Comparison of ENCODE assay signal across 8 cellular contexts in genomic region chr2:105744091-105744908, GRCh38. TPM values are rescaled to one million over a fixed set of nuclear protein-coding genes. Genes with fewer than 3 reads are reported as not detected.
DNase-seq lines count a peak whose midpoint lies in the region; ATAC-seq and TF ChIP-seq lines count a peak whose summit lies in the region.

No MANE protein-coding gene starts in this region.

- H3K4me3 ChIP-seq in epithelial cell of proximal tubule (ENCODE audit: low read depth, low read length) (peak overlapping the region; percentile 51), mucosa of rectum (ENCODE audit: low read length in 2 of 2) (peak overlapping the region; percentile 56 to 71), testis (peak overlapping the region; percentile 58 to 72)

- TF ChIP-seq CTCF in epithelial cell of proximal tubule (conservative IDR thresholded peaks at IDR 0.05; ENCODE audit: low read depth, low read length) (no peak), testis (IDR thresholded peaks at IDR 0.05) (no peak)

- H3K4me1 ChIP-seq in mucosa of rectum (ENCODE audit: control insufficient read depth in 2 of 2, insufficient read depth in 2 of 2, low read length in 2 of 2) (peaks cover 15 to 29% of the 10 kb centered on the region in 2 donors), testis (peaks cover 25% of the 10 kb centered on the region)

- H3K27ac ChIP-seq in mucosa of rectum (ENCODE audit: low read depth in 2 of 2, low read length in 2 of 2) (peak overlapping the region; percentile 58 to 71), testis (peak overlapping the region; percentile 28 to 92)

- peak overlapping the region; percentile 59 to 61 for H3K9ac ChIP-seq in mucosa of rectum (ENCODE audit: low read depth in 1 of 2, low read length in 2 of 2)

- H3K9me3 ChIP-seq in mucosa of rectum (ENCODE audit: control insufficient read depth in 2 of 2, low read length in 2 of 2) (no peaks in the 10 kb centered on the region), testis (no peaks in the 10 kb centered on the region)

- DNase-seq in AG08395 (ENCODE audit: low spot score) (peak; percentile 84), NCI-H345 treated with DMSO at 0.1 percent for 48 hours (lab: John Stamatoyannopoulos, UW; ENCODE audit: unreplicated experiment) (peak; percentile 26), activated T-cell treated with anti-CD3 and anti-CD28 coated beads for 4 hours (peak; percentile 50), epithelial cell of proximal tubule (ENCODE audit: low read depth) (no peak), testis (peak; percentile 67)

- ATAC-seq in GM18519 (IDR thresholded peaks at IDR 0.05; ENCODE audit: low FRiP score, unreplicated experiment) = peak; percentile 52
- peak; percentile 68 for ATAC-seq in HG02973 (IDR thresholded peaks at IDR 0.05; ENCODE audit: unreplicated experiment)

- H3K36me3 ChIP-seq in mucosa of rectum (ENCODE audit: control insufficient read depth in 2 of 2, insufficient read depth in 2 of 2, low read length in 2 of 2) (peaks cover 0 to 1% of the 10 kb centered on the region in 2 donors), testis (ENCODE audit: low read depth, missing control alignments) (no peaks in the 10 kb centered on the region)

- no peak for TF ChIP-seq POLR2A in testis (IDR thresholded peaks at IDR 0.05)

- intact Hi-C loops in testis (cut with DNase I; ENCODE audit: low total_unique reads) = no loop called here

- no peaks in the 10 kb centered on the region for H3K27me3 ChIP-seq in mucosa of rectum (ENCODE audit: control insufficient read depth in 2 of 2, insufficient read depth in 2 of 2, low read length in 2 of 2)
- H3K27me3 ChIP-seq in testis = no peaks in the 10 kb centered on the region

- WGBS in testis, 2 donors = 2 to 4% methylated on average over 14 to 41 of the region's 75 CpGs

RNA-seq across cellular contexts. Expression of gene NCK2, which starts 0.4 kb away (rescaled TPM):
- 53.0 and 56.8 TPM in 2 replicates for total RNA-seq in epithelial cell of proximal tubule
- total RNA-seq in testis = 100 to 1,000 TPM; 105 to 168 TPM
- polyA plus RNA-seq in testis (ENCODE audit: insufficient read depth, low read depth, low replicate concordance) = 67.7 TPM
